ENCODE assay signal across 1 cellular context in genomic region chr12:4240161-4240783, GRCh38.
TF ChIP-seq lines count a peak whose summit lies in the region.

No MANE protein-coding gene starts in this region.

TF ChIP-seq in IMR-90, 13 proteins besides CTCF, POLR2A, EP300 and RAD21:
- no peak for TF ChIP-seq FOS (IDR thresholded peaks at IDR 0.05; ENCODE audit: low read depth, low read length)
- no peak for TF ChIP-seq CEBPB (IDR thresholded peaks at IDR 0.05; ENCODE audit: low read depth, low read length)
- TF ChIP-seq NFE2L2 (IDR thresholded peaks at IDR 0.05; ENCODE audit: low read depth, low read length): no peak
- no peak for TF ChIP-seq BHLHE40 (IDR thresholded peaks at IDR 0.05; ENCODE audit: low read depth, low read length)
- TF ChIP-seq RCOR1 (IDR thresholded peaks at IDR 0.05; ENCODE audit: insufficient replicate concordance, low read length): no peak
- TF ChIP-seq CHD1 (IDR thresholded peaks at IDR 0.05; ENCODE audit: low read depth, low read length): no peak
- no peak for TF ChIP-seq MXI1 (IDR thresholded peaks at IDR 0.05; ENCODE audit: borderline replicate concordance, low read depth, low read length)
- TF ChIP-seq SMC3 (IDR thresholded peaks at IDR 0.05; ENCODE audit: low read depth, low read length): no peak
- TF ChIP-seq MAZ (IDR thresholded peaks at IDR 0.05; ENCODE audit: borderline replicate concordance, low read depth, low read length): no peak
- no peak for TF ChIP-seq ELK1 (IDR thresholded peaks at IDR 0.05; ENCODE audit: borderline replicate concordance, low read depth, low read length)
- TF ChIP-seq RFX5 (IDR thresholded peaks at IDR 0.05; ENCODE audit: low read depth, low read length): no peak
